Comparison of ENCODE assay signal across 19 cellular contexts in the genomic region with DNA sequence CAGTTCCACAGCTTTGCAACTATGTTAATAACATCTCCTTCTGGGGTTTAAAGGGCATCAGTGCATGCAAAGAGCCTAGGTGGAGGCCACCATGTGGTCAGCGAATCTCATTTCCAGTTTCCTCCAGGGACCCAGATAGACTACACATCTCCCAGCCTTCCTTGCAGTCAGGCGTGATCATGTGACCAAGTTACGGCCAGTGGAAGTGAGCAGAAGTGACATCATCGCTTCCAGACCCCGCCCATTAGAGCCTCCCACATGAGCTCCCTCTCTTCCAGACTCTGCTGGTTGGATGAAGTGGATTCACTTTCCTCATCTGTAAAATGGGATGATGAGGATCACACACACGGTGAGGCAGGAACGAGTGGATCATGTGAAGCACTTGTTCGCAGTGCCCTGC. TPM values are rescaled to one million over a fixed set of nuclear protein-coding genes. Genes with fewer than 3 reads are reported as not detected.
DNase-seq lines count a peak whose midpoint lies in the region; ATAC-seq, FAIRE-seq and TF ChIP-seq lines count a peak whose summit lies in the region.
"Had no signal": no experiment of that assay in that cellular context is flagged by ENCODE, and none has a peak within 500 bp of the region (broad histone marks: within the 10 kb centered on the region; RNA-seq: fewer than 3 reads in every experiment).

No MANE protein-coding gene starts in this region.

- FAIRE-seq in HepG2 (lab: Jason Lieb, UNC): no peak

- POLR2A ChIA-PET in HepG2 (lab: Yijun Ruan, JAX): interaction anchor here (1.0 kb wide), 1 partner anchor 28 kb away, joined by 3 read pairs; a partner anchor contains a TSS
- POLR2A ChIA-PET in HCT116 (lab: Charles Lee): no interaction called here
- POLR2A ChIA-PET in activated CD8-positive, alpha-beta T cell treated with anti-CD3 and anti-CD28 coated beads for 36 hours (lab: Charles Lee): interaction anchor here (1.0 kb wide), 1 partner anchor 11 kb away, joined by 3 read pairs; no protein-coding TSS in a partner anchor

- no peaks in the 10 kb centered on the region for H3K36me3 ChIP-seq in HepG2 (replicated peaks in 1 of 2; ENCODE audit: control insufficient read depth in 1 of 2, insufficient read depth in 2 of 2, low read length in 2 of 2)
- H3K36me3 ChIP-seq in right lobe of liver: no peaks in the 10 kb centered on the region
- no peaks in the 10 kb centered on the region for H3K36me3 ChIP-seq in HCT116 (ENCODE audit: control insufficient read depth in 1 of 2, insufficient read depth in 2 of 2, low read length in 2 of 2)
- H3K36me3 ChIP-seq in neuronal stem cell (replicated peaks in 1 of 2; ENCODE audit: control insufficient read depth in 2 of 2, insufficient read depth in 2 of 2, low read length in 2 of 2): no peaks in the 10 kb centered on the region
- H3K36me3 ChIP-seq: BE2C, SJCRH30 had no signal

- H3K4me1 ChIP-seq in HepG2 (ENCODE audit: insufficient read depth, low read length) (peaks cover 10% of the 10 kb centered on the region; the same call in 1 of the 2 replicates), right lobe of liver (peaks cover 0 to 8% (median 2%) of the 10 kb centered on the region in 4 donors), HCT116 (ENCODE audit: control insufficient read depth in 1 of 2, insufficient read depth in 2 of 2, low read length in 2 of 2) (peaks cover 4 to 48% of the 10 kb centered on the region in 2 experiments; a peak in 2 of 4 replicates), neuronal stem cell (ENCODE audit: control insufficient read depth in 2 of 2, insufficient read depth in 1 of 2, low read depth in 1 of 2, low read length in 2 of 2) (no peaks in the 10 kb centered on the region)
- H3K4me1 ChIP-seq: BE2C had no signal

- H4K8ac ChIP-seq in neuronal stem cell (ENCODE audit: low read depth, low read length): no peak overlapping the region

- H3K23ac ChIP-seq in neuronal stem cell (ENCODE audit: low read depth, low read length, poor library complexity): no peak overlapping the region

- TF ChIP-seq RAD21 in HepG2 (CRISPR knock-in tag; IDR thresholded peaks at IDR 0.05): no peak
- TF ChIP-seq RAD21 in HCT116 (IDR thresholded peaks at IDR 0.05; ENCODE audit: low read depth): no peak

- H2AFZ ChIP-seq in HepG2 (ENCODE audit: low read length) (no peak overlapping the region), HCT116 (ENCODE audit: low read depth, low read length, poor library complexity, severe bottlenecking) (no peak overlapping the region), neuronal stem cell (ENCODE audit: low read length) (peak overlapping the region; percentile 18)
- H2AFZ ChIP-seq: PC-9 had no signal

- ATAC-seq in HepG2 (no peak; the same call in 2 of the 3 replicates), right lobe of liver (no peak), HCT116 (peak; percentile 44; the same call in 1 of the 2 replicates), HG03196 (IDR thresholded peaks at IDR 0.05; ENCODE audit: unreplicated experiment) (no peak), GM21367 (IDR thresholded peaks at IDR 0.05; ENCODE audit: unreplicated experiment) (no peak), HG02678 (IDR thresholded peaks at IDR 0.05; ENCODE audit: unreplicated experiment) (no peak)
- ATAC-seq in activated CD8-positive, alpha-beta T cell treated with anti-CD3 and anti-CD28 coated beads for 36 hours: no peak

- TF ChIP-seq CTCF in HepG2 (CRISPR knock-in tag; IDR thresholded peaks at IDR 0.05): no peak
- no peak for TF ChIP-seq CTCF in right lobe of liver (IDR thresholded peaks at IDR 0.05)
- TF ChIP-seq CTCF in HCT116 (IDR thresholded peaks at IDR 0.05 in 2 of 3, conservative IDR thresholded peaks at IDR 0.05 in 1 of 3; ENCODE audit: borderline replicate concordance in 1 of 3, insufficient read depth in 1 of 3, low read depth in 2 of 3, low read length in 2 of 3): no peak
- TF ChIP-seq CTCF in activated CD8-positive, alpha-beta T cell treated with anti-CD3 and anti-CD28 coated beads for 36 hours (IDR thresholded peaks at IDR 0.05): no peak

- H3K36me3 Mint-ChIP-seq in activated CD8-positive, alpha-beta T cell treated with anti-CD3 and anti-CD28 coated beads for 36 hours (ENCODE audit: low read depth): peaks cover 3% of the 10 kb centered on the region

- no peak overlapping the region for H4K91ac ChIP-seq in neuronal stem cell (ENCODE audit: low read depth, low read length, poor library complexity)

- H3K27ac ChIP-seq in HepG2 (ENCODE audit: extremely low read length, insufficient read depth, low read length): no peak overlapping the region
- no peak overlapping the region for H3K27ac ChIP-seq in right lobe of liver
- no peak overlapping the region for H3K27ac ChIP-seq in HCT116 (ENCODE audit: low read depth, low read length)
- H3K27ac ChIP-seq in neuronal stem cell (replicated peaks; ENCODE audit: low read length): no peak overlapping the region
- H3K27ac ChIP-seq: PC-9, SJCRH30 had no signal

- no peak overlapping the region for H3K4me3 Mint-ChIP-seq in activated CD8-positive, alpha-beta T cell treated with anti-CD3 and anti-CD28 coated beads for 36 hours

- TF ChIP-seq POLR2A in HepG2 (IDR thresholded peaks at IDR 0.05; ENCODE audit: insufficient read depth in 1 of 2, low read depth in 2 of 2, low read length in 2 of 2) (no peak), right lobe of liver (IDR thresholded peaks at IDR 0.05) (no peak), HCT116 (IDR thresholded peaks at IDR 0.05; ENCODE audit: borderline replicate concordance, extremely low read depth, insufficient read depth, insufficient read length) (no peak)

- no peak overlapping the region for H3K18ac ChIP-seq in neuronal stem cell (ENCODE audit: low read length)

- TF ChIP-seq EP300 in HepG2 (IDR thresholded peaks at IDR 0.05; ENCODE audit: low read depth in 2 of 2, low read length in 2 of 2): no peak
- no peak for TF ChIP-seq EP300 in HepG2 (CRISPR knock-in tag; IDR thresholded peaks at IDR 0.05; ENCODE audit: borderline replicate concordance)

- H3K14ac ChIP-seq in neuronal stem cell (ENCODE audit: low read length): no peak overlapping the region

- H2BK12ac ChIP-seq in neuronal stem cell (ENCODE audit: low read length): no peak overlapping the region

- H4K20me1 ChIP-seq in HepG2 (ENCODE audit: insufficient read depth, low read length) (no peaks in the 10 kb centered on the region), HCT116 (ENCODE audit: insufficient read depth) (no peaks in the 10 kb centered on the region)

- CTCF ChIA-PET in HepG2 (lab: Yijun Ruan, JAX; ENCODE audit: low intra/inter-chr PET ratio, low total read pairs) (no interaction called here), HCT116 (lab: Charles Lee) (interaction anchor here (6.5 kb wide), 1 partner anchor 191 kb away, joined by 69 read pairs; no protein-coding TSS in a partner anchor)
- CTCF ChIA-PET in activated CD8-positive, alpha-beta T cell treated with anti-CD3 and anti-CD28 coated beads for 36 hours (lab: Charles Lee): interaction anchor here (0.9 to 7.2 kb wide), 3 partner anchors 20 to 191 kb away, joined by 3 to 57 read pairs (median 4); no protein-coding TSS in a partner anchor

- H3K4ac ChIP-seq in neuronal stem cell (ENCODE audit: low read length): no peak overlapping the region

- BruUV-seq in HepG2 (replicated peaks; lab: Mats Ljungman, UMichigan) (no TSS peak), HCT116 (replicated peaks; lab: Mats Ljungman, UMichigan) (no TSS peak)

- H3K9me3 ChIP-seq in HepG2 (ENCODE audit: low read length) (no peaks in the 10 kb centered on the region), right lobe of liver (no peaks in the 10 kb centered on the region), HCT116 (ENCODE audit: control insufficient read depth in 1 of 2, insufficient read depth in 1 of 2, low read depth in 1 of 2, low read length in 2 of 2) (peaks cover 0 to 7% of the 10 kb centered on the region in 2 experiments; a peak in 2 of 4 replicates), neuronal stem cell (replicated peaks in 1 of 2; ENCODE audit: control insufficient read depth in 2 of 2, insufficient read depth in 1 of 2, low read depth in 1 of 2, low read length in 2 of 2) (no peaks in the 10 kb centered on the region)
- H3K9me3 ChIP-seq: BE2C had no signal

- H3K4me3 ChIP-seq in HepG2 (replicated peaks in 1 of 3; ENCODE audit: insufficient read depth in 1 of 3, low read depth in 2 of 3, low read length in 3 of 3) (no peak overlapping the region), right lobe of liver (no peak overlapping the region), HCT116 (replicated peaks in 1 of 2; ENCODE audit: low read depth in 1 of 2, low read length in 2 of 2) (no peak overlapping the region), neuronal stem cell (ENCODE audit: low read length in 2 of 2) (no peak overlapping the region)
- H3K4me3 ChIP-seq: PC-9, SJCRH30 had no signal

- peak overlapping the region; percentile 49 for H3K27ac Mint-ChIP-seq in activated CD8-positive, alpha-beta T cell treated with anti-CD3 and anti-CD28 coated beads for 36 hours

- H3K9me3 Mint-ChIP-seq in activated CD8-positive, alpha-beta T cell treated with anti-CD3 and anti-CD28 coated beads for 36 hours: peaks cover 12% of the 10 kb centered on the region

- H3K27me3 ChIP-seq in HepG2 (ENCODE audit: control insufficient read depth in 1 of 2, insufficient read depth in 2 of 2, low read length in 2 of 2): no peaks in the 10 kb centered on the region
- no peaks in the 10 kb centered on the region for H3K27me3 ChIP-seq in right lobe of liver
- H3K27me3 ChIP-seq in HCT116 (ENCODE audit: insufficient read depth, low read length): no peaks in the 10 kb centered on the region
- H3K27me3 ChIP-seq in neuronal stem cell (ENCODE audit: control insufficient read depth in 3 of 3, insufficient read depth in 3 of 3, low read depth in 1 of 3, low read length in 3 of 3): no peaks in the 10 kb centered on the region
- H3K27me3 ChIP-seq: BE2C, SJCRH30 had no signal

- no peaks in the 10 kb centered on the region for H3K27me3 Mint-ChIP-seq in activated CD8-positive, alpha-beta T cell treated with anti-CD3 and anti-CD28 coated beads for 36 hours

- in situ Hi-C loops in HepG2 (cut with HindIII; ENCODE audit: extremely low pct_ligation_motif_present, low pct_unique_long_range_greater_than_20kb): loop anchor here (5.0 to 10.0 kb wide), 2 partner anchors 191 to 279 kb away; no protein-coding TSS in a partner anchor

- no peak overlapping the region for H2BK15ac ChIP-seq in neuronal stem cell (ENCODE audit: low read length)

- RAD21 ChIA-PET in HCT116 (lab: Charles Lee; ENCODE audit: low non-redundant PET in 1 of 2, low total read pairs in 2 of 2, uncharacterized antibody in 2 of 2, unreplicated experiment in 2 of 2): no interaction called here

- no peaks in the 10 kb centered on the region for H3K9me2 ChIP-seq in HCT116 (ENCODE audit: insufficient read depth)

- no peak overlapping the region for H2AK5ac ChIP-seq in neuronal stem cell (ENCODE audit: low read depth, low read length)

- 44% methylated on average over 8 of the region's 8 CpGs for WGBS in HepG2 (ENCODE audit: low lambda C conversion rate)
- 83% methylated on average over 3 of the region's 8 CpGs for WGBS in right lobe of liver (ENCODE audit: insufficient coverage, low coverage, low lambda C conversion rate, missing lambda C conversion rate)
- WGBS in neuronal stem cell (ENCODE audit: extremely low coverage in 2 of 2, insufficient read length in 2 of 2, insufficient replicate concordance in 1 of 2), 2 donors: no CpG with 5 or more reads among the region's 8 CpGs

- H3K9ac ChIP-seq in HepG2 (ENCODE audit: insufficient read depth, low read depth, low read length) (no peak overlapping the region), HCT116 (ENCODE audit: low read length) (no peak overlapping the region), neuronal stem cell (ENCODE audit: low read depth, low read length, poor library complexity) (no peak overlapping the region)

- no peak overlapping the region for H2BK120ac ChIP-seq in neuronal stem cell (ENCODE audit: low read depth, low read length)

- H3K4me2 ChIP-seq in HepG2 (ENCODE audit: low read depth, low read length) (no peak overlapping the region), HCT116 (ENCODE audit: low read length) (peak overlapping the region; percentile 17; the same call in 1 of the 2 replicates), neuronal stem cell (ENCODE audit: insufficient read depth, low read length, poor library complexity, severe bottlenecking) (no peak overlapping the region)
- H3K4me2 ChIP-seq: PC-9 had no signal

- H3K79me1 ChIP-seq in neuronal stem cell (ENCODE audit: low read depth, low read length): no peaks in the 10 kb centered on the region

- intact Hi-C loops in HepG2 (cut with micrococcal nuclease; ENCODE audit: unreplicated experiment) (no loop called here), right lobe of liver (cut with DNase I) (loop anchor here in 1 of 2 donors (10.0 kb wide), 2 partner anchors 49 to 199 kb away; no protein-coding TSS in a partner anchor), HCT116 (cut with micrococcal nuclease) (no loop called here)
- intact Hi-C loops in activated CD8-positive, alpha-beta T cell treated with anti-CD3 and anti-CD28 coated beads for 36 hours (cut with micrococcal nuclease): no loop called here

- H3K79me2 ChIP-seq in HepG2 (ENCODE audit: insufficient read depth, low read length) (no peaks in the 10 kb centered on the region), HCT116 (ENCODE audit: insufficient read depth, low read length) (no peaks in the 10 kb centered on the region)

- DNase-seq in HepG2 (ENCODE audit: low spot score) (no peak), right lobe of liver (no peak), HCT116 (ENCODE audit: low read depth, low spot score) (no peak), neuronal stem cell (ENCODE audit: low spot score) (no peak)
- no peak for DNase-seq in activated CD8-positive, alpha-beta T cell treated with anti-CD3 and anti-CD28 coated beads for 36 hours
- DNase-seq: activated gamma-delta T cell treated with Interleukin-2 at 50 U/mL for 16 hours; BE2C; DMS 273 treated with DMSO at 0.1 percent for 48 hours; effector CD8-positive, alpha-beta T cell; KG1; NCI-H1105; PC-9; stimulated activated CD4-positive, alpha-beta T cell treated with anti-CD3 and anti-CD28 coated beads, Interleukin-4, amount 100 ng/mL, for 24 hours; substantia nigra; T1000 had no signal

- no peak overlapping the region for H2BK5ac ChIP-seq in neuronal stem cell (ENCODE audit: low read length)

- peaks cover 75% of the 10 kb centered on the region for H3K4me1 Mint-ChIP-seq in activated CD8-positive, alpha-beta T cell treated with anti-CD3 and anti-CD28 coated beads for 36 hours (ENCODE audit: low read depth)

RNA-seq across cellular contexts. Expression of a gene that starts 27.4 kb away (rescaled TPM):
- 5.2 and 8.6 TPM in 2 replicates for total RNA-seq in HepG2 (2016; rRNA removed; fragmentation: Illumina TruSeq; extraction: Trizol)
- total RNA-seq in HepG2 (2016; cell fraction: cytosol; rRNA removed; fragmentation: Illumina TruSeq; extraction: Trizol; ENCODE audit: low read depth): 4.8 and 8.6 TPM in 2 replicates
- total RNA-seq in HepG2 (2016; cell fraction: insoluble cytoplasmic fraction; rRNA removed; fragmentation: Illumina TruSeq; extraction: Trizol): 6.8 and 8.9 TPM in 2 replicates
- total RNA-seq in HepG2 (2016; cell fraction: membrane; rRNA removed; fragmentation: Illumina TruSeq; extraction: Trizol): 5.4 and 6.5 TPM in 2 replicates
- total RNA-seq in HepG2 (2016; cell fraction: nucleus; rRNA removed; fragmentation: Illumina TruSeq; extraction: Trizol): 10.5 and 11.8 TPM in 2 replicates
- polyA plus RNA-seq in HepG2 (2011; rRNA removed): 3.3 and 4.0 TPM in 2 replicates
- 1.7 and 1.8 TPM in 2 replicates for polyA plus RNA-seq in HepG2 (2011; cell fraction: cytosol; rRNA removed)
- polyA plus RNA-seq in HepG2 (2011; cell fraction: nucleus; rRNA removed): 18.0 and 23.0 TPM in 2 replicates
- 3.3 and 3.7 TPM in 2 replicates for polyA plus RNA-seq in HepG2 (2012)
- 1.4 and 2.0 TPM in 2 replicates for polyA plus RNA-seq in HepG2 (2016; cell fraction: cytosol; fragmentation: Illumina TruSeq; extraction: Trizol; ENCODE audit: low read depth)
- 8.2 and 9.2 TPM in 2 replicates for polyA plus RNA-seq in HepG2 (2016; cell fraction: insoluble cytoplasmic fraction; fragmentation: Illumina TruSeq; extraction: Trizol; ENCODE audit: low read depth)
- polyA plus RNA-seq in HepG2 (2016; cell fraction: membrane; fragmentation: Illumina TruSeq; extraction: Trizol; ENCODE audit: low read depth): 2.7 and 2.8 TPM in 2 replicates
- 14.1 and 16.6 TPM in 2 replicates for polyA plus RNA-seq in HepG2 (2016; cell fraction: nucleus; fragmentation: Illumina TruSeq; extraction: Trizol; ENCODE audit: insufficient read depth, low read depth)
- 8.5 and 15.7 TPM in 2 replicates for polyA minus RNA-seq in HepG2 (2011; rRNA and poly(A)+ RNA removed; ENCODE audit: low replicate concordance)
- 1.7 and 2.4 TPM in 2 replicates for polyA minus RNA-seq in HepG2 (2011; cell fraction: cytosol; rRNA and poly(A)+ RNA removed)
- 13.1 and 14.7 TPM in 2 replicates for polyA minus RNA-seq in HepG2 (2011; cell fraction: nucleus; rRNA and poly(A)+ RNA removed)
- total RNA-seq in right lobe of liver: 100 to 1,000 TPM in 1 of 6 experiments, 10 to 100 TPM in 5; 11.2 to 153 (median 66.7) TPM
- 5.3 TPM for total RNA-seq in HCT116 (2021; ENCODE audit: unreplicated experiment)
- polyA plus RNA-seq in HCT116 (2012): 1.4 and 2.1 TPM in 2 replicates
- 10 to 100 TPM; 10.9 to 12.7 TPM for total RNA-seq in activated CD8-positive, alpha-beta T cell treated with anti-CD3 and anti-CD28 coated beads for 36 hours
- polyA plus RNA-seq in neuronal stem cell (2013, experiment 1 of 2): 5.1 TPM
- polyA plus RNA-seq in neuronal stem cell (2013, experiment 2 of 2): 4.5 TPM
